In the genomic region with DNA sequence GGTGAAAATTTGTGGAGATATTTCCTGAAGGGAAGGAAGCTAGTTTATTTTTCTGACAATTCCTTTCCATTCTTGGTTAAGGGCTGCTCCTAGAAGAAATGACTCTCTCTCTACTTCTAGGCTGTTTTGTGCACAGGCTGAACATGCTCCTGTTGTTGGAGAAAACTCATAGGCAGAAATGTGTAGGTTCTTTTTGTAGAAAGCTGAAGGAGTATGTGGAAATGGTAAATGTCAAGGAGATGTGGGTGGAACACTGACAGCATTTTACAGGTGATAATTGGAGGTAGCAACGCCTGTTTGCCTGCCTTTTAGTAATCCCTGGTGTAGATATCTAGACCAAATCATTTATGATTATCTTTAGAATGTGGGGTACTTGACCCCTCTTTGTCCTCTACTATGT, we compare ENCODE assay signal across 17 cellular contexts.
DNase-seq lines count a peak whose midpoint lies in the region; ATAC-seq and TF ChIP-seq lines count a peak whose summit lies in the region.
"Had no signal": no experiment of that assay in that cellular context is flagged by ENCODE, and none has a peak within 500 bp of the region (broad histone marks: within the 10 kb centered on the region; RNA-seq: fewer than 3 reads in every experiment).

No MANE protein-coding gene starts in this region.

- DNase-seq in GM23248 (no peak), endodermal cell (no peak), putamen (ENCODE audit: low spot score) (peak; percentile 66)
- no peak for DNase-seq in activated T-helper 1 cell treated with anti-CD3 and anti-CD28 coated beads, Interleukin-12 subunit alpha, Interleukin-12 subunit beta, Interleukin-2, Interleukin-4 antibody, amounts not matched to agents 30 ng/mL and 10 ng/mL and 1 ng/mL, durations not matched to agents 14 hours and 24 hours and 36 hours (ENCODE audit: low spot score)
- DNase-seq: AML-193; Caco-2; Calu3; CD4-positive, alpha-beta T cell; CD8-positive, alpha-beta T cell; DMS79 treated with DMSO at 0.1 percent for 48 hours; GF-D8 had no signal

- no peak for TF ChIP-seq CTCF in endodermal cell (conservative IDR thresholded peaks at IDR 0.05)

- no peaks in the 10 kb centered on the region for H3K27me3 Mint-ChIP-seq in endodermal cell (ENCODE audit: insufficient read depth)
- no peaks in the 10 kb centered on the region for H3K27me3 Mint-ChIP-seq in activated T-helper 1 cell treated with anti-CD3 and anti-CD28 coated beads, Interleukin-12 subunit alpha, Interleukin-12 subunit beta, Interleukin-2, Interleukin-4 antibody, amounts not matched to agents 30 ng/mL and 10 ng/mL and 1 ng/mL, durations not matched to agents 14 hours and 24 hours and 36 hours (ENCODE audit: insufficient read depth)
- H3K27me3 Mint-ChIP-seq: B cell; CD4-positive, alpha-beta T cell had no signal

- intact Hi-C loops in activated T-helper 1 cell treated with anti-CD3 and anti-CD28 coated beads, Interleukin-12 subunit alpha, Interleukin-12 subunit beta, Interleukin-2, Interleukin-4 antibody, amounts not matched to agents 30 ng/mL and 10 ng/mL and 1 ng/mL, durations not matched to agents 14 hours and 24 hours and 36 hours (cut with micrococcal nuclease): no loop called here

- H3K4me1 ChIP-seq in GM23248 (ENCODE audit: insufficient read depth) (peaks cover 44% of the 10 kb centered on the region), endodermal cell (ENCODE audit: control insufficient read depth, insufficient read depth, low read length) (no peaks in the 10 kb centered on the region)
- H3K4me1 ChIP-seq: BLaER1 treated with 17β-estradiol and CSF1 and Interleukin-3, amounts not matched to agents 10 nM and 100 nM had no signal

- no peak overlapping the region for H2AFZ ChIP-seq in GM23248

- no peaks in the 10 kb centered on the region for H4K20me1 ChIP-seq in GM23248 (ENCODE audit: insufficient read depth)
- H4K20me1 ChIP-seq: BLaER1 treated with 17β-estradiol and CSF1 and Interleukin-3, amounts not matched to agents 10 nM and 100 nM had no signal

- no peaks in the 10 kb centered on the region for H3K27me3 ChIP-seq in GM23248 (replicated peaks; ENCODE audit: insufficient read depth)
- no peaks in the 10 kb centered on the region for H3K27me3 ChIP-seq in endodermal cell (ENCODE audit: control insufficient read depth, insufficient read depth, low read length, poor library complexity, severe bottlenecking)
- H3K27me3 ChIP-seq: BLaER1 treated with 17β-estradiol and CSF1 and Interleukin-3, amounts not matched to agents 10 nM and 100 nM had no signal

- H3K4me3 ChIP-seq in GM23248 (no peak overlapping the region), endodermal cell (ENCODE audit: low read length) (peak overlapping the region; percentile 25)
- H3K4me3 ChIP-seq: A549; BLaER1 treated with 17β-estradiol and CSF1 and Interleukin-3, amounts not matched to agents 10 nM and 100 nM had no signal

- H3K9me2 ChIP-seq in GM23248 (ENCODE audit: insufficient read depth): no peaks in the 10 kb centered on the region

- H3K27ac Mint-ChIP-seq in endodermal cell: no peak overlapping the region
- H3K27ac Mint-ChIP-seq in activated T-helper 1 cell treated with anti-CD3 and anti-CD28 coated beads, Interleukin-12 subunit alpha, Interleukin-12 subunit beta, Interleukin-2, Interleukin-4 antibody, amounts not matched to agents 30 ng/mL and 10 ng/mL and 1 ng/mL, durations not matched to agents 14 hours and 24 hours and 36 hours: no peak overlapping the region
- H3K27ac Mint-ChIP-seq: B cell; CD4-positive, alpha-beta T cell; CD8-positive, alpha-beta T cell had no signal

- H3K9ac ChIP-seq in GM23248: no peak overlapping the region
- no peak overlapping the region for H3K9ac ChIP-seq in endodermal cell (ENCODE audit: extremely low read depth, low read length, poor library complexity, severe bottlenecking)
- H3K9ac ChIP-seq: BLaER1 treated with 17β-estradiol and CSF1 and Interleukin-3, amounts not matched to agents 10 nM and 100 nM had no signal

- no peak overlapping the region for H3K4me3 Mint-ChIP-seq in endodermal cell
- H3K4me3 Mint-ChIP-seq in activated T-helper 1 cell treated with anti-CD3 and anti-CD28 coated beads, Interleukin-12 subunit alpha, Interleukin-12 subunit beta, Interleukin-2, Interleukin-4 antibody, amounts not matched to agents 30 ng/mL and 10 ng/mL and 1 ng/mL, durations not matched to agents 14 hours and 24 hours and 36 hours: no peak overlapping the region
- H3K4me3 Mint-ChIP-seq: B cell; CD4-positive, alpha-beta T cell; CD8-positive, alpha-beta T cell had no signal

- in situ Hi-C loops in GM23248 (cut with MboI): no loop called here

- peaks cover 41% of the 10 kb centered on the region for H3F3A ChIP-seq in GM23248 (ENCODE audit: insufficient read depth)

- peaks cover 6% of the 10 kb centered on the region for H3K9me3 Mint-ChIP-seq in endodermal cell
- no peaks in the 10 kb centered on the region for H3K9me3 Mint-ChIP-seq in activated T-helper 1 cell treated with anti-CD3 and anti-CD28 coated beads, Interleukin-12 subunit alpha, Interleukin-12 subunit beta, Interleukin-2, Interleukin-4 antibody, amounts not matched to agents 30 ng/mL and 10 ng/mL and 1 ng/mL, durations not matched to agents 14 hours and 24 hours and 36 hours
- H3K9me3 Mint-ChIP-seq: CD4-positive, alpha-beta T cell had no signal

- ATAC-seq in HG03039 (IDR thresholded peaks at IDR 0.05; ENCODE audit: unreplicated experiment): no peak
- ATAC-seq: A549; CD8-positive, alpha-beta T cell had no signal

- WGBS in GM23248 (ENCODE audit: low coverage in 1 of 2, low lambda C conversion rate in 2 of 2, missing lambda C conversion rate in 2 of 2), 2 experiments: 70 to 71% methylated on average over 1 of the region's 1 CpG
- 82 to 100% methylated on average over 1 of the region's 1 CpG for WGBS in endodermal cell (ENCODE audit: insufficient coverage in 1 of 2, insufficient read length in 1 of 2), 2 experiments

- no peaks in the 10 kb centered on the region for H3K79me2 ChIP-seq in GM23248 (ENCODE audit: insufficient read depth)

- H3K9me3 ChIP-seq in GM23248 (ENCODE audit: low read depth) (no peaks in the 10 kb centered on the region), endodermal cell (ENCODE audit: control insufficient read depth, low read length) (peaks cover 13% of the 10 kb centered on the region)
- H3K9me3 ChIP-seq: A549, Caco-2 had no signal

- peak overlapping the region; percentile 5 for H3K4me2 ChIP-seq in GM23248 (ENCODE audit: unreplicated experiment)
- H3K4me2 ChIP-seq: A549; BLaER1 treated with 17β-estradiol and CSF1 and Interleukin-3, amounts not matched to agents 10 nM and 100 nM had no signal

- no peaks in the 10 kb centered on the region for H3K36me3 ChIP-seq in GM23248 (ENCODE audit: low read depth)
- H3K36me3 ChIP-seq in endodermal cell (ENCODE audit: control insufficient read depth, insufficient read depth, low read length): no peaks in the 10 kb centered on the region

- H3K4me1 Mint-ChIP-seq in endodermal cell: peaks cover 5% of the 10 kb centered on the region
- no peaks in the 10 kb centered on the region for H3K4me1 Mint-ChIP-seq in activated T-helper 1 cell treated with anti-CD3 and anti-CD28 coated beads, Interleukin-12 subunit alpha, Interleukin-12 subunit beta, Interleukin-2, Interleukin-4 antibody, amounts not matched to agents 30 ng/mL and 10 ng/mL and 1 ng/mL, durations not matched to agents 14 hours and 24 hours and 36 hours (ENCODE audit: low read depth)
- H3K4me1 Mint-ChIP-seq: B cell had no signal

- H3K27ac ChIP-seq in GM23248 (no peak overlapping the region), endodermal cell (ENCODE audit: low read depth, low read length) (no peak overlapping the region)
- H3K27ac ChIP-seq: 22Rv1; A549; BLaER1 treated with 17β-estradiol and CSF1 and Interleukin-3, amounts not matched to agents 10 nM and 100 nM; C4-2B had no signal

- peaks cover 49% of the 10 kb centered on the region for H3K36me3 Mint-ChIP-seq in endodermal cell (ENCODE audit: low read depth)
- H3K36me3 Mint-ChIP-seq in activated T-helper 1 cell treated with anti-CD3 and anti-CD28 coated beads, Interleukin-12 subunit alpha, Interleukin-12 subunit beta, Interleukin-2, Interleukin-4 antibody, amounts not matched to agents 30 ng/mL and 10 ng/mL and 1 ng/mL, durations not matched to agents 14 hours and 24 hours and 36 hours (ENCODE audit: low read depth): no peaks in the 10 kb centered on the region
- H3K36me3 Mint-ChIP-seq: CD8-positive, alpha-beta T cell had no signal
